Comparison of ENCODE assay signal across 9 cellular contexts in genomic region chr11:35179466-35180135, GRCh38. TPM values are rescaled to one million over a fixed set of nuclear protein-coding genes. Genes with fewer than 3 reads are reported as not detected.
DNase-seq lines count a peak whose midpoint lies in the region; ATAC-seq lines count a peak whose summit lies in the region.
"Had no signal": no experiment of that assay in that cellular context is flagged by ENCODE, and none has a peak within 500 bp of the region (broad histone marks: within the 10 kb centered on the region; RNA-seq: fewer than 3 reads in every experiment).

No MANE protein-coding gene starts in this region.

- 48 to 64% methylated on average over 2 of the region's 2 CpGs for WGBS in esophagus, 2 donors

- peaks cover 66% of the 10 kb centered on the region for H3K4me1 ChIP-seq in SJSA1 (replicated peaks)
- H3K4me1 ChIP-seq in esophagus (ENCODE audit: control insufficient read depth in 2 of 2, insufficient read depth in 2 of 2, low read length in 1 of 2) = peaks cover 7 to 9% of the 10 kb centered on the region in 2 donors

- H3K27ac ChIP-seq in SJSA1 (peak overlapping the region; percentile 69), esophagus (ENCODE audit: low read depth in 2 of 2, low read length in 1 of 2) (peak overlapping the region; percentile 28 to 65)

- DNase-seq in EH (ENCODE audit: low read depth) (peak; percentile 61), SJSA1 (ENCODE audit: low read depth in 1 of 2, low spot score in 2 of 2) (peak in 1 of 2 experiments; percentile 36), renal cortical epithelial cell (ENCODE audit: low read depth) (peak; percentile 53), iPS-NIHi7 (ENCODE audit: extremely low spot score) (no peak)
- DNase-seq: Kasumi-1 had no signal

- H3K27me3 ChIP-seq in SJSA1 (replicated peaks) (no peaks in the 10 kb centered on the region), esophagus (ENCODE audit: control insufficient read depth in 1 of 2, insufficient read depth in 2 of 2, low read length in 2 of 2) (no peaks in the 10 kb centered on the region)

- H3K9me3 ChIP-seq in SJSA1 (replicated peaks) = no peaks in the 10 kb centered on the region
- H3K9me3 ChIP-seq in esophagus (ENCODE audit: control insufficient read depth in 2 of 2, insufficient read depth in 1 of 2, low read depth in 1 of 2, low read length in 1 of 2) = no peaks in the 10 kb centered on the region

- peaks cover 78% of the 10 kb centered on the region for H3K36me3 ChIP-seq in SJSA1
- peaks cover 8 to 11% of the 10 kb centered on the region in 2 donors for H3K36me3 ChIP-seq in esophagus (ENCODE audit: control insufficient read depth in 2 of 2, insufficient read depth in 2 of 2, low read length in 1 of 2)

- ATAC-seq in HG03432 (IDR thresholded peaks at IDR 0.05; ENCODE audit: unreplicated experiment) = no peak
- ATAC-seq in GM21526 (IDR thresholded peaks at IDR 0.05; ENCODE audit: low FRiP score, unreplicated experiment) = no peak
- no peak for ATAC-seq in GM21619 (IDR thresholded peaks at IDR 0.05; ENCODE audit: unreplicated experiment)

- no peak overlapping the region for H3K4me3 ChIP-seq in SJSA1
- no peak overlapping the region for H3K4me3 ChIP-seq in esophagus (ENCODE audit: low read depth in 1 of 2, low read length in 2 of 2)

RNA-seq across cellular contexts. Expression of gene CD44, which starts 40.6 kb away (rescaled TPM):
- 102 and 121 TPM in 2 replicates for total RNA-seq in SJSA1 (2014; rRNA removed; shearing (Covaris generic))
- polyA plus RNA-seq in esophagus = 100 to 1,000 TPM; 130 to 161 TPM
- 259 and 461 TPM in 2 replicates for total RNA-seq in renal cortical epithelial cell
